In genomic region chr4:152535903-152536544, GRCh38 we compare ENCODE assay signal across 1 cellular context.
TF ChIP-seq lines count a peak whose summit lies in the region.

TSS of gene FBXW7 (minus strand) at chr4:152536092. CDS start at chr4:152411803, 124,289 bp downstream.

TF ChIP-seq in HEK293, 187 proteins besides CTCF, POLR2A, EP300 and RAD21 (continued from another document and continues in another):
- no peak for TF ChIP-seq PRDM6 (tag by site-specific recombination; IDR thresholded peaks at IDR 0.05)
- no peak for TF ChIP-seq ZNF677 (tag by site-specific recombination; IDR thresholded peaks at IDR 0.05)
- TF ChIP-seq ZNF24 (tag by site-specific recombination; IDR thresholded peaks at IDR 0.05) = no peak
- TF ChIP-seq ZNF211 (tag by site-specific recombination; IDR thresholded peaks at IDR 0.05; ENCODE audit: low read depth) = no peak
- TF ChIP-seq ZNF645 (tag by site-specific recombination; IDR thresholded peaks at IDR 0.05) = no peak
- no peak for TF ChIP-seq REST (tag by site-specific recombination; IDR thresholded peaks at IDR 0.05)
- TF ChIP-seq TRIM28 (IDR thresholded peaks at IDR 0.05; ENCODE audit: borderline replicate concordance, low read length) = no peak
- no peak for TF ChIP-seq ZNF555 (tag by site-specific recombination; conservative IDR thresholded peaks at IDR 0.05)
- peak; percentile 88 for TF ChIP-seq SP3 (tag by site-specific recombination; IDR thresholded peaks at IDR 0.05)
- peak; percentile 81 for TF ChIP-seq ZNF391 (tag by site-specific recombination; IDR thresholded peaks at IDR 0.05; ENCODE audit: borderline replicate concordance, low read depth)
- TF ChIP-seq ZNF791 (tag by site-specific recombination; IDR thresholded peaks at IDR 0.05) = no peak
- no peak for TF ChIP-seq ZNF792 (tag by site-specific recombination; IDR thresholded peaks at IDR 0.05)
- no peak for TF ChIP-seq ZNF768 (tag by site-specific recombination; IDR thresholded peaks at IDR 0.05)
- peak; percentile 22; the same call in 1 of the 2 replicates for TF ChIP-seq ZNF394 (tag by site-specific recombination; IDR thresholded peaks at IDR 0.05; ENCODE audit: borderline replicate concordance)
- TF ChIP-seq ZNF544 (tag by site-specific recombination; IDR thresholded peaks at IDR 0.05) = no peak
- TF ChIP-seq PBX3 (CRISPR knock-in tag; IDR thresholded peaks at IDR 0.05) = 0 out of 2 replicates have a peak, but pooled peaks have one; percentile 61
- TF ChIP-seq ZNF518A (tag by site-specific recombination; conservative IDR thresholded peaks at IDR 0.05; ENCODE audit: low read depth) = peak; percentile 47; the same call in 1 of the 2 replicates
- no peak for TF ChIP-seq ZNF626 (tag by site-specific recombination; IDR thresholded peaks at IDR 0.05)
- TF ChIP-seq EGR2 (tag by site-specific recombination; IDR thresholded peaks at IDR 0.05; ENCODE audit: low read depth) = peak; percentile 33; the same call in 1 of the 2 replicates
- TF ChIP-seq ZNF19 (tag by site-specific recombination; IDR thresholded peaks at IDR 0.05; ENCODE audit: low read depth) = no peak
- 0 out of 2 replicates have a peak, but pooled peaks have one; percentile 20 for TF ChIP-seq ZFHX2 (tag by site-specific recombination; conservative IDR thresholded peaks at IDR 0.05)
- TF ChIP-seq ZNF558 (tag by site-specific recombination; IDR thresholded peaks at IDR 0.05) = no peak
- TF ChIP-seq MYNN (tag by site-specific recombination; IDR thresholded peaks at IDR 0.05; ENCODE audit: borderline replicate concordance) = no peak
- TF ChIP-seq FEZF1 (tag by site-specific recombination; IDR thresholded peaks at IDR 0.05) = peak; percentile 80
- no peak for TF ChIP-seq PRDM2 (tag by site-specific recombination; IDR thresholded peaks at IDR 0.05; ENCODE audit: borderline replicate concordance)
- no peak for TF ChIP-seq SCRT1 (tag by site-specific recombination; IDR thresholded peaks at IDR 0.05; ENCODE audit: borderline replicate concordance)
- TF ChIP-seq ELK4 (IDR thresholded peaks at IDR 0.05; ENCODE audit: borderline replicate concordance, low read depth, low read length) = no peak; the same call in 1 of the 2 replicates
- TF ChIP-seq ZNF660 (tag by site-specific recombination; IDR thresholded peaks at IDR 0.05) = peak; percentile 55
- TF ChIP-seq HIC1 (tag by site-specific recombination; IDR thresholded peaks at IDR 0.05) = 0 out of 2 replicates have a peak, but pooled peaks have one; percentile 45
- no peak for TF ChIP-seq ZNF510 (tag by site-specific recombination; IDR thresholded peaks at IDR 0.05; ENCODE audit: insufficient replicate concordance)
- no peak for TF ChIP-seq ZNF16 (tag by site-specific recombination; IDR thresholded peaks at IDR 0.05; ENCODE audit: low read depth)
